In genomic region chr1:213605732-213606131, GRCh38 we compare ENCODE assay signal across 29 cellular contexts.
"Had no signal": no experiment of that assay in that cellular context is flagged by ENCODE, and none has a peak within 500 bp of the region (broad histone marks: within the 10 kb centered on the region; RNA-seq: fewer than 3 reads in every experiment).

No MANE protein-coding gene starts in this region.

- H3K4me3 ChIP-seq: colonic mucosa, esophagus muscularis mucosa, heart right ventricle, left lung, mucosa of descending colon, ovary, psoas muscle, smooth muscle cell, thyroid gland, vagina had no signal

- ATAC-seq: left lung; natural killer cell treated with Interleukin-12 subunit alpha and Interleukin-12 subunit beta and Interleukin-15 and Interleukin-18, amount 100 ng/mL, for 72 hours; stimulated activated naive CD8-positive, alpha-beta T cell treated with anti-CD3 and anti-CD28 coated beads, Interleukin-15, amount 100 ng/mL, for 72 hours had no signal

- DNase-seq: colonic mucosa; effector CD8-positive, alpha-beta T cell; foreskin melanocyte; glutamatergic neuron; heart right ventricle; hippocampal formation; left cardiac atrium; left lung; mesenchymal stem cell; naive B cell; nucleus accumbens; ovary; posterior cingulate gyrus; psoas muscle; stimulated activated CD4-positive, alpha-beta T cell treated with anti-CD3 and anti-CD28 coated beads, Interleukin-12 subunit alpha, Interleukin-12 subunit beta, amount 100 ng/mL, for 4 hours; stimulated activated CD4-positive, alpha-beta T cell treated with anti-CD3 and anti-CD28 coated beads, Interleukin-1b, Interleukin-23, amount 100 ng/mL, for 48 hours; stimulated activated CD4-positive, alpha-beta T cell treated with anti-CD3 and anti-CD28 coated beads, Interleukin-4, amount 100 ng/mL, for 1 hour; stimulated activated CD8-positive, alpha-beta memory T cell treated with anti-CD3 and anti-CD28 coated beads, Interleukin-4, amount 100 ng/mL, for 48 hours; stimulated activated naive CD4-positive, alpha-beta T cell; stimulated activated naive CD8-positive, alpha-beta T cell treated with anti-CD3 and anti-CD28 coated beads, Interleukin-15, amount 100 ng/mL, for 72 hours; thyroid gland; trophoblast cell had no signal

- FAIRE-seq: endothelial cell of umbilical vein, islet of Langerhans had no signal

- H3K4me1 ChIP-seq: colonic mucosa, left lung, thyroid gland, vagina had no signal

- H3K9me3 ChIP-seq: colonic mucosa, esophagus muscularis mucosa, heart right ventricle, left lung, mucosa of descending colon, ovary, psoas muscle, thyroid gland, vagina had no signal

- H3K36me3 ChIP-seq: colonic mucosa, esophagus muscularis mucosa, heart right ventricle, left lung, ovary, thyroid gland, vagina had no signal

- H3K27ac ChIP-seq: colonic mucosa, esophagus muscularis mucosa, heart right ventricle, left lung, ovary, psoas muscle, thyroid gland, vagina had no signal

- H3K27me3 ChIP-seq: colonic mucosa, ovary, thyroid gland, vagina had no signal
